Comparison of ENCODE assay signal across 1 cellular context in genomic region chr17:39236981-39237441, GRCh38.
TF ChIP-seq lines count a peak whose summit lies in the region.

No MANE protein-coding gene starts in this region.

TF ChIP-seq in HepG2, 621 proteins besides CTCF, POLR2A, EP300 and RAD21:
- TF ChIP-seq HOXA3 (CRISPR knock-in tag; IDR thresholded peaks at IDR 0.05): no peak
- TF ChIP-seq ZNF292 (CRISPR knock-in tag; IDR thresholded peaks at IDR 0.05; ENCODE audit: borderline replicate concordance, low read depth): no peak
- TF ChIP-seq ZNF605 (CRISPR knock-in tag; IDR thresholded peaks at IDR 0.05): no peak
- no peak for TF ChIP-seq ZNF256 (CRISPR knock-in tag; conservative IDR thresholded peaks at IDR 0.05)
- TF ChIP-seq, protein P1, sequence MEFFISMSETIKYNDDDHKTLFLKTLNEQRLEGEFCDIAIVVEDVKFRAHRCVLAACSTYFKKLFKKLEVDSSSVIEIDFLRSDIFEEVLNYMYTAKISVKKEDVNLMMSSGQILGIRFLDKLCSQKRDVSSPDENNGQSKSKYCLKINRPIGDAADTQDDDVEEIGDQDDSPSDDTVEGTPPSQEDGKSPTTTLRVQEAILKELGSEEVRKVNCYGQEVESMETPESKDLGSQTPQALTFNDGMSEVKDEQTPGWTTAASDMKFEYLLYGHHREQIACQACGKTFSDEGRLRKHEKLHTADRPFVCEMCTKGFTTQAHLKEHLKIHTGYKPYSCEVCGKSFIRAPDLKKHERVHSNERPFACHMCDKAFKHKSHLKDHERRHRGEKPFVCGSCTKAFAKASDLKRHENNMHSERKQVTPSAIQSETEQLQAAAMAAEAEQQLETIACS (CRISPR knock-in tag; IDR thresholded peaks at IDR 0.05): no peak
- TF ChIP-seq SRSF1 (optimal IDR thresholded peaks at IDR 0.05; ENCODE audit: low read depth, low read length): no peak
- TF ChIP-seq XRCC5 (optimal IDR thresholded peaks at IDR 0.05; ENCODE audit: low read length): no peak
- no peak for TF ChIP-seq AGO2 (optimal IDR thresholded peaks at IDR 0.05; ENCODE audit: low read depth, low read length)
- no peak for TF ChIP-seq ZNF567 (CRISPR knock-in tag; IDR thresholded peaks at IDR 0.05; ENCODE audit: borderline replicate concordance)
- TF ChIP-seq ZNF263 (CRISPR knock-in tag; IDR thresholded peaks at IDR 0.05): no peak
- no peak for TF ChIP-seq ZSCAN20 (CRISPR knock-in tag; IDR thresholded peaks at IDR 0.05; ENCODE audit: borderline replicate concordance)
- TF ChIP-seq CENPX (CRISPR knock-in tag; IDR thresholded peaks at IDR 0.05): no peak
- no peak for TF ChIP-seq ZNF704 (CRISPR knock-in tag; IDR thresholded peaks at IDR 0.05; ENCODE audit: borderline replicate concordance)
- TF ChIP-seq, protein P2, sequence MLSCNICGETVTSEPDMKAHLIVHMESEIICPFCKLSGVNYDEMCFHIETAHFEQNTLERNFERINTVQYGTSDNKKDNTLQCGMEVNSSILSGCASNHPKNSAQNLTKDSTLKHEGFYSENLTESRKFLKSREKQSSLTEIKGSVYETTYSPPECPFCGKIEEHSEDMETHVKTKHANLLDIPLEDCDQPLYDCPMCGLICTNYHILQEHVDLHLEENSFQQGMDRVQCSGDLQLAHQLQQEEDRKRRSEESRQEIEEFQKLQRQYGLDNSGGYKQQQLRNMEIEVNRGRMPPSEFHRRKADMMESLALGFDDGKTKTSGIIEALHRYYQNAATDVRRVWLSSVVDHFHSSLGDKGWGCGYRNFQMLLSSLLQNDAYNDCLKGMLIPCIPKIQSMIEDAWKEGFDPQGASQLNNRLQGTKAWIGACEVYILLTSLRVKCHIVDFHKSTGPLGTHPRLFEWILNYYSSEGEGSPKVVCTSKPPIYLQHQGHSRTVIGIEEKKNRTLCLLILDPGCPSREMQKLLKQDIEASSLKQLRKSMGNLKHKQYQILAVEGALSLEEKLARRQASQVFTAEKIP (CRISPR knock-in tag; IDR thresholded peaks at IDR 0.05; ENCODE audit: borderline replicate concordance): no peak
- TF ChIP-seq IRF1 (CRISPR knock-in tag; IDR thresholded peaks at IDR 0.05; ENCODE audit: low read depth): no peak
- no peak for TF ChIP-seq ATF6 (CRISPR knock-in tag; conservative IDR thresholded peaks at IDR 0.05)
- no peak for TF ChIP-seq SP140L (CRISPR knock-in tag; IDR thresholded peaks at IDR 0.05; ENCODE audit: borderline replicate concordance)
- no peak for TF ChIP-seq RNF2 (conservative IDR thresholded peaks at IDR 0.05; ENCODE audit: low read depth)
- no peak for TF ChIP-seq MTA3 (CRISPR knock-in tag; IDR thresholded peaks at IDR 0.05)
- no peak for TF ChIP-seq ZNF44 (CRISPR knock-in tag; IDR thresholded peaks at IDR 0.05)
